Comparison of ENCODE assay signal across 16 cellular contexts in the genomic region with DNA sequence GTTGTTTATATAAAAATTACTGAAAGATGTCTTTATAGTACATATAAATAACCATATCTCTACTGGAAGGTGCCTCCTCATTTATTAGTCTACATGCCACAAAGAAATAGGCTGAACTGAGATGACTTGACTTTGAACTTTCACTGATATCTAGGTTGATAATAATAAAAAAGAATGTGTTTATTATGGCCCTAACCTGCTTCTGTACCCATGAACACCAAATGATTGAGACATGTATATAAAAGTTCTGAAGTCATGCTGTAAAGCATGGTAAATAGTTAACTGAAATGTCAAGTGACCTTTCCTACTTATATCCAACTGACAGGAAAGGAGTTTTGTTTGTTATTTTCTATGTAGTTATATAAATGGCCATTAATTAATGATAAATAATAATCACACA. TPM values are rescaled to one million over a fixed set of nuclear protein-coding genes. Genes with fewer than 3 reads are reported as not detected.
DNase-seq lines count a peak whose midpoint lies in the region; ATAC-seq and TF ChIP-seq lines count a peak whose summit lies in the region.
"Had no signal": no experiment of that assay in that cellular context is flagged by ENCODE, and none has a peak within 500 bp of the region (broad histone marks: within the 10 kb centered on the region; RNA-seq: fewer than 3 reads in every experiment).

No MANE protein-coding gene starts in this region.

- H3K36me3 ChIP-seq in colonic mucosa (no peaks in the 10 kb centered on the region), mucosa of rectum (ENCODE audit: control insufficient read depth in 2 of 2, insufficient read depth in 2 of 2, low read length in 2 of 2) (no peaks in the 10 kb centered on the region), transverse colon (no peaks in the 10 kb centered on the region)
- H3K36me3 ChIP-seq: HAP-1 had no signal

- H3K27ac ChIP-seq in colonic mucosa = peak overlapping the region; percentile 62
- peak overlapping the region; percentile 62 to 71 for H3K27ac ChIP-seq in mucosa of rectum (ENCODE audit: low read depth in 2 of 2, low read length in 2 of 2)
- H3K27ac ChIP-seq in transverse colon = peak overlapping the region; percentile 61 to 74 (median 64)

- TF ChIP-seq CTCF in colonic mucosa (IDR thresholded peaks at IDR 0.05) (no peak), transverse colon (IDR thresholded peaks at IDR 0.05) (no peak)

- no peak for ATAC-seq in HG03439 (IDR thresholded peaks at IDR 0.05; ENCODE audit: unreplicated experiment)
- ATAC-seq: CD8-positive, alpha-beta T cell; GM12878 had no signal

- no peak overlapping the region for H3K4me3 ChIP-seq in colonic mucosa
- H3K4me3 ChIP-seq in mucosa of rectum (ENCODE audit: low read length in 2 of 2) = no peak overlapping the region
- no peak overlapping the region for H3K4me3 ChIP-seq in transverse colon
- H3K4me3 ChIP-seq: GM12878, HAP-1 had no signal

- TF ChIP-seq POLR2A in transverse colon (IDR thresholded peaks at IDR 0.05) = no peak

- no peak for TF ChIP-seq EP300 in transverse colon (IDR thresholded peaks at IDR 0.05; ENCODE audit: low read depth)

- DNase-seq in colonic mucosa = no peak
- DNase-seq in transverse colon = no peak
- DNase-seq in COLO829 (ENCODE audit: low spot score) = no peak
- no peak for DNase-seq in activated CD4-positive, alpha-beta T cell treated with anti-CD3 and anti-CD28 coated beads for 1 hour
- DNase-seq: C1 segment of cervical spinal cord; CD8-positive, alpha-beta T cell; DMS 273 treated with DMSO at 0.1 percent for 48 hours; DMS79; EL; GDM1; GOT3; HFFc6 had no signal

- intact Hi-C loops in colonic mucosa (cut with DNase I) = no loop called here
- intact Hi-C loops in transverse colon (cut with DNase I; ENCODE audit: low total_unique reads) = no loop called here

- H3K27me3 ChIP-seq in colonic mucosa (no peaks in the 10 kb centered on the region), mucosa of rectum (ENCODE audit: control insufficient read depth in 2 of 2, insufficient read depth in 2 of 2, low read length in 2 of 2) (no peaks in the 10 kb centered on the region), transverse colon (no peaks in the 10 kb centered on the region)

- in situ Hi-C loops in transverse colon (cut with MboI; ENCODE audit: low pct_ligation_motif_present in 1 of 4, low pct_unique_long_range_greater_than_20kb in 1 of 4, low sequenced_read_pairs in 3 of 4) = no loop called here

- H3K9me3 ChIP-seq in colonic mucosa (no peaks in the 10 kb centered on the region), mucosa of rectum (ENCODE audit: control insufficient read depth in 2 of 2, low read length in 2 of 2) (no peaks in the 10 kb centered on the region), transverse colon (no peaks in the 10 kb centered on the region)
- H3K9me3 ChIP-seq: HAP-1 had no signal

- H3K4me1 ChIP-seq in colonic mucosa = peaks cover 6% of the 10 kb centered on the region
- peaks cover 4 to 22% of the 10 kb centered on the region in 2 donors for H3K4me1 ChIP-seq in mucosa of rectum (ENCODE audit: control insufficient read depth in 2 of 2, insufficient read depth in 2 of 2, low read length in 2 of 2)
- peaks cover 10 to 56% (median 42%) of the 10 kb centered on the region in 4 donors for H3K4me1 ChIP-seq in transverse colon
- H3K4me1 ChIP-seq: HAP-1 had no signal

- no peak overlapping the region for H3K9ac ChIP-seq in colonic mucosa (ENCODE audit: low read depth in 2 of 2, low read length in 2 of 2)
- no peak overlapping the region for H3K9ac ChIP-seq in mucosa of rectum (ENCODE audit: low read depth in 1 of 2, low read length in 2 of 2)

RNA-seq across cellular contexts. Expression of gene GRAMD2B, which starts 33.2 kb away (rescaled TPM):
- total RNA-seq in colonic mucosa = 10 to 100 TPM; 30.9 to 60.4 TPM
- total RNA-seq in transverse colon = 100 to 1,000 TPM in 3 of 4 donors, 10 to 100 TPM in 1; 93.9 to 191 (median 161) TPM
